Comparison of ENCODE assay signal across 21 cellular contexts in genomic region chr3:162236949-162237348, GRCh38.
"Had no signal": no experiment of that assay in that cellular context is flagged by ENCODE, and none has a peak within 500 bp of the region (broad histone marks: within the 10 kb centered on the region; RNA-seq: fewer than 3 reads in every experiment).

No MANE protein-coding gene starts in this region.

- H3K36me3 ChIP-seq: lower lobe of right lung, pancreas, right lobe of liver, suprapubic skin, transverse colon, upper lobe of right lung, vagina had no signal

- H3K27ac Mint-ChIP-seq: natural killer cell; stimulated activated naive CD8-positive, alpha-beta T cell treated with anti-CD3 and anti-CD28 coated beads, Interleukin-15, amount 100 ng/mL, for 72 hours had no signal

- H3K4me1 ChIP-seq: lower lobe of right lung, pancreas, right lobe of liver, suprapubic skin, transverse colon, upper lobe of right lung, vagina had no signal

- FAIRE-seq: keratinocyte, pancreas had no signal

- H3K4me3 ChIP-seq: dorsolateral prefrontal cortex, lower lobe of right lung, pancreas, right lobe of liver, smooth muscle cell, suprapubic skin, transverse colon, upper lobe of right lung, vagina had no signal

- H3K27me3 ChIP-seq: dorsolateral prefrontal cortex, pancreas, right lobe of liver, suprapubic skin, transverse colon, upper lobe of right lung, vagina had no signal

- ATAC-seq: left ventricle myocardium superior; lower lobe of right lung; natural killer cell; pancreas; right lobe of liver; stimulated activated naive CD8-positive, alpha-beta T cell treated with anti-CD3 and anti-CD28 coated beads, Interleukin-15, amount 100 ng/mL, for 72 hours; upper lobe of right lung had no signal

- H3K4me1 Mint-ChIP-seq: natural killer cell; stimulated activated naive CD8-positive, alpha-beta T cell treated with anti-CD3 and anti-CD28 coated beads, Interleukin-15, amount 100 ng/mL, for 72 hours had no signal

- H3K27me3 Mint-ChIP-seq: stimulated activated naive CD8-positive, alpha-beta T cell treated with anti-CD3 and anti-CD28 coated beads, Interleukin-15, amount 100 ng/mL, for 72 hours had no signal

- H3K4me3 Mint-ChIP-seq: natural killer cell; stimulated activated naive CD8-positive, alpha-beta T cell treated with anti-CD3 and anti-CD28 coated beads, Interleukin-15, amount 100 ng/mL, for 72 hours had no signal

- H3K9me3 ChIP-seq: lower lobe of right lung, pancreas, right lobe of liver, suprapubic skin, transverse colon, upper lobe of right lung, vagina had no signal

- H3K9me3 Mint-ChIP-seq: stimulated activated naive CD8-positive, alpha-beta T cell treated with anti-CD3 and anti-CD28 coated beads, Interleukin-15, amount 100 ng/mL, for 72 hours had no signal

- H3K4me2 ChIP-seq: smooth muscle cell had no signal

- H3K36me3 Mint-ChIP-seq: natural killer cell had no signal

- DNase-seq: dorsolateral prefrontal cortex; effector CD4-positive, alpha-beta T cell; head of caudate nucleus; left ventricle myocardium superior; lower lobe of right lung; natural killer cell; occipital lobe; pancreas; right lobe of liver; stimulated activated CD4-positive, alpha-beta T cell treated with anti-CD3 and anti-CD28 coated beads, Interleukin-12 subunit alpha, Interleukin-12 subunit beta, amount 100 ng/mL, for 4 hours; stimulated activated CD4-positive, alpha-beta T cell treated with anti-CD3 and anti-CD28 coated beads, Interleukin-1b, Interleukin-23, amount 100 ng/mL, for 48 hours; stimulated activated CD4-positive, alpha-beta T cell treated with anti-CD3 and anti-CD28 coated beads, Interleukin-4, amount 100 ng/mL, for 1 hour; stimulated activated CD8-positive, alpha-beta memory T cell treated with anti-CD3 and anti-CD28 coated beads, Interleukin-4, amount 100 ng/mL, for 48 hours; stimulated activated naive CD4-positive, alpha-beta T cell; stimulated activated naive CD8-positive, alpha-beta T cell treated with anti-CD3 and anti-CD28 coated beads, Interleukin-15, amount 100 ng/mL, for 72 hours; transverse colon; upper lobe of right lung had no signal

- H3K27ac ChIP-seq: dorsolateral prefrontal cortex, lower lobe of right lung, pancreas, right lobe of liver, suprapubic skin, transverse colon, upper lobe of right lung, vagina had no signal
